In genomic region chr10:25631471-25631870, GRCh38 we compare ENCODE assay signal across 17 cellular contexts.
"Had no signal": no experiment of that assay in that cellular context is flagged by ENCODE, and none has a peak within 500 bp of the region (broad histone marks: within the 10 kb centered on the region; RNA-seq: fewer than 3 reads in every experiment).

No MANE protein-coding gene starts in this region.

- H3K9me3 ChIP-seq: colonic mucosa, esophagus squamous epithelium, left ventricle myocardium inferior, lower lobe of right lung, sigmoid colon, suprapubic skin, tibial artery, upper lobe of right lung, vagina had no signal

- H3K36me3 Mint-ChIP-seq: immature natural killer cell, memory B cell, mesothelial cell of epicardium had no signal

- H3K4me1 Mint-ChIP-seq: immature natural killer cell, memory B cell, nephron had no signal

- H3K27ac Mint-ChIP-seq: immature natural killer cell, memory B cell, mesothelial cell of epicardium, nephron had no signal

- DNase-seq: colonic mucosa; dermis blood vessel endothelial cell; esophagus squamous epithelium; foreskin keratinocyte; immature natural killer cell; left ventricle myocardium inferior; lower lobe of right lung; sigmoid colon; stimulated activated CD4-positive, alpha-beta T cell treated with anti-CD3 and anti-CD28 coated beads, Interleukin-12 subunit alpha, Interleukin-12 subunit beta, amount 100 ng/mL, for 4 hours; stimulated activated naive CD4-positive, alpha-beta T cell treated with Interleukin-2 at 50 U/mL for 16 hours; tibial artery; upper lobe of right lung had no signal

- H3K4me3 Mint-ChIP-seq: immature natural killer cell, memory B cell, mesothelial cell of epicardium, nephron had no signal

- ATAC-seq: foreskin keratinocyte, lower lobe of right lung, upper lobe of right lung had no signal

- H3K27me3 Mint-ChIP-seq: memory B cell had no signal

- H3K9me3 Mint-ChIP-seq: memory B cell, nephron had no signal
